17 cellular contexts compared by ENCODE assay signal in genomic region chr17:59254742-59255141, GRCh38.
"Had no signal": no experiment of that assay in that cellular context is flagged by ENCODE, and none has a peak within 500 bp of the region (broad histone marks: within the 10 kb centered on the region; RNA-seq: fewer than 3 reads in every experiment).

No MANE protein-coding gene starts in this region.

- H3K27ac ChIP-seq: adrenal gland, hepatocyte, prostate gland, skin epidermis, tibial nerve, uterus had no signal

- H3K4me1 ChIP-seq: adrenal gland, prostate gland, tibial nerve, uterus had no signal

- DNase-seq: activated CD4-positive, alpha-beta T cell treated with anti-CD3 and anti-CD28 coated beads, Interleukin-2, amount 50 U/mL, for 4 hours; activated naive CD4-positive, alpha-beta T cell treated with anti-CD3 and anti-CD28 coated beads, Interleukin-2, amount 10 ng/mL, durations not matched to agents 7 days and 5 days; activated T-cell treated with anti-CD3 and anti-CD28 coated beads, Interleukin-2, amount 50 U/mL, for 24 hours; adrenal gland; islet precursor cell; midbrain; right cardiac atrium; stimulated activated CD4-positive, alpha-beta T cell treated with anti-CD3 and anti-CD28 coated beads, Interleukin-4, amount 100 ng/mL, for 4 hours; stimulated activated CD8-positive, alpha-beta memory T cell treated with anti-CD3 and anti-CD28 coated beads, Interleukin-4, amount 100 ng/mL, for 48 hours; stimulated activated naive CD4-positive, alpha-beta T cell treated with Interleukin-2 at 50 U/mL for 16 hours; substantia nigra; uterus had no signal

- ATAC-seq: activated CD4-positive, CD25-positive, alpha-beta regulatory T cell treated with anti-CD3 and anti-CD28 coated beads, Interleukin-2, amount 50 U/mL, for 24 hours; right cardiac atrium had no signal

- H3K9me3 ChIP-seq: adrenal gland, prostate gland, tibial nerve, uterus had no signal

- H3K79me2 ChIP-seq: hepatocyte had no signal

- H3K4me3 ChIP-seq: adrenal gland, hepatocyte, prostate gland, skin epidermis, tibial nerve, uterus had no signal

- H3K36me3 ChIP-seq: adrenal gland, prostate gland, uterus had no signal

- H2AFZ ChIP-seq: hepatocyte had no signal

- H3K27me3 ChIP-seq: adrenal gland, hepatocyte, tibial nerve, uterus had no signal

- H3K4me2 ChIP-seq: hepatocyte had no signal
